In genomic region chrX:13968198-13968597, GRCh38 we compare ENCODE assay signal across 20 cellular contexts.
DNase-seq lines count a peak whose midpoint lies in the region; ATAC-seq and TF ChIP-seq lines count a peak whose summit lies in the region.
"Had no signal": no experiment of that assay in that cellular context is flagged by ENCODE, and none has a peak within 500 bp of the region (broad histone marks: within the 10 kb centered on the region; RNA-seq: fewer than 3 reads in every experiment).

No MANE protein-coding gene starts in this region.

- no peak overlapping the region for H3K27ac ChIP-seq in HEK293 (ENCODE audit: extremely low read depth, low read depth, low read length)

- no peak overlapping the region for H3K4me3 ChIP-seq in HEK293 (ENCODE audit: low read depth, low read length)

- no peaks in the 10 kb centered on the region for H3K4me1 ChIP-seq in HEK293 (ENCODE audit: control insufficient read depth, insufficient read depth, low read length)
- H3K4me1 ChIP-seq: BE2C had no signal

- POLR2A ChIA-PET in HEK293 (lab: Yijun Ruan, JAX), result no interaction called here

- CTCF ChIA-PET in HEK293 (lab: Yijun Ruan, JAX), result no interaction called here

- no peaks in the 10 kb centered on the region for H3K36me3 ChIP-seq in HEK293 (ENCODE audit: control insufficient read depth in 2 of 2, insufficient read depth in 1 of 2, low read length in 2 of 2)
- H3K36me3 ChIP-seq: BE2C had no signal

- H3K9me3 ChIP-seq in HEK293 (ENCODE audit: control insufficient read depth, insufficient read depth, low read depth, low read length), result no peaks in the 10 kb centered on the region; the same call in none of the 2 replicates
- H3K9me3 ChIP-seq: BE2C had no signal

- TF ChIP-seq CTCF in HEK293 (tag by site-specific recombination; IDR thresholded peaks at IDR 0.05), result no peak

- DNase-seq in NCI-H146 treated with DMSO at 0.1 percent for 48 hours (lab: John Stamatoyannopoulos, UW; ENCODE audit: unreplicated experiment) (peak; percentile 8), RPMI7951 (ENCODE audit: low read depth) (peak; percentile 1), renal cortical epithelial cell (ENCODE audit: low read depth) (peak; percentile 3), HUDEP-2 (lab: John Stamatoyannopoulos, UW; ENCODE audit: unreplicated experiment in 76 of 76) (no peak), hepatic stellate cell (ENCODE audit: low spot score) (no peak)
- DNase-seq: ACHN; BE2C; C1 segment of cervical spinal cord; CD4-positive, CD25-positive, alpha-beta regulatory T cell; CD8-positive, alpha-beta memory T cell; COR-L47; DMS 273 treated with DMSO at 0.1 percent for 48 hours; DMS53; DND-41; EL; GOT3; H7 had no signal

- ATAC-seq in SK-N-SH treated with all-trans-retinoic acid at 6 μM for 48 hours, result no peak
- ATAC-seq: HCT116 had no signal

TF ChIP-seq in HEK293, 187 proteins besides CTCF, POLR2A, EP300 and RAD21:
- peak; percentile 77 for TF ChIP-seq ZBTB20 (tag by site-specific recombination; IDR thresholded peaks at IDR 0.05)
- TF ChIP-seq TRIM28 (IDR thresholded peaks at IDR 0.05; ENCODE audit: borderline replicate concordance, low read length), result no peak

TF ChIP-seq in SK-N-SH treated with all-trans-retinoic acid at 6 μM for 48 hours, 23 proteins besides CTCF, POLR2A, EP300 and RAD21:
- TF ChIP-seq ZNF8 (CRISPR knock-in tag; IDR thresholded peaks at IDR 0.05), result no peak
- no peak for TF ChIP-seq GLIS3 (CRISPR knock-in tag; IDR thresholded peaks at IDR 0.05)
- no peak for TF ChIP-seq RARB (CRISPR knock-in tag; IDR thresholded peaks at IDR 0.05)
- TF ChIP-seq CREB5 (CRISPR knock-in tag; IDR thresholded peaks at IDR 0.05; ENCODE audit: low read depth), result no peak
- TF ChIP-seq ZNF70 (CRISPR knock-in tag; IDR thresholded peaks at IDR 0.05), result no peak
- TF ChIP-seq, protein P1, sequence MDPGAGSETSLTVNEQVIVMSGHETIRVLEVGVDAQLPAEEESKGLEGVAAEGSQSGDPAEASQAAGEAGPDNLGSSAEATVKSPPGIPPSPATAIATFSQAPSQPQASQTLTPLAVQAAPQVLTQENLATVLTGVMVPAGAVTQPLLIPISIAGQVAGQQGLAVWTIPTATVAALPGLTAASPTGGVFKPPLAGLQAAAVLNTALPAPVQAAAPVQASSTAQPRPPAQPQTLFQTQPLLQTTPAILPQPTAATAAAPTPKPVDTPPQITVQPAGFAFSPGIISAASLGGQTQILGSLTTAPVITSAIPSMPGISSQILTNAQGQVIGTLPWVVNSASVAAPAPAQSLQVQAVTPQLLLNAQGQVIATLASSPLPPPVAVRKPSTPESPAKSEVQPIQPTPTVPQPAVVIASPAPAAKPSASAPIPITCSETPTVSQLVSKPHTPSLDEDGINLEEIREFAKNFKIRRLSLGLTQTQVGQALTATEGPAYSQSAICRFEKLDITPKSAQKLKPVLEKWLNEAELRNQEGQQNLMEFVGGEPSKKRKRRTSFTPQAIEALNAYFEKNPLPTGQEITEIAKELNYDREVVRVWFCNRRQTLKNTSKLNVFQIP (CRISPR knock-in tag; IDR thresholded peaks at IDR 0.05; ENCODE audit: borderline replicate concordance, low read depth), result no peak
- no peak for TF ChIP-seq BACH2 (CRISPR knock-in tag; IDR thresholded peaks at IDR 0.05; ENCODE audit: borderline replicate concordance)
- no peak for TF ChIP-seq ZFP3 (CRISPR knock-in tag; IDR thresholded peaks at IDR 0.05)
- no peak for TF ChIP-seq OSR1 (CRISPR knock-in tag; IDR thresholded peaks at IDR 0.05)
- TF ChIP-seq SNAI2 (CRISPR knock-in tag; IDR thresholded peaks at IDR 0.05), result no peak
- TF ChIP-seq ISL1 (CRISPR knock-in tag; IDR thresholded peaks at IDR 0.05), result no peak
- TF ChIP-seq ZC3H10 (CRISPR knock-in tag; IDR thresholded peaks at IDR 0.05), result no peak
- no peak for TF ChIP-seq TCF4 (CRISPR knock-in tag; IDR thresholded peaks at IDR 0.05; ENCODE audit: borderline replicate concordance)
- TF ChIP-seq, protein P2, sequence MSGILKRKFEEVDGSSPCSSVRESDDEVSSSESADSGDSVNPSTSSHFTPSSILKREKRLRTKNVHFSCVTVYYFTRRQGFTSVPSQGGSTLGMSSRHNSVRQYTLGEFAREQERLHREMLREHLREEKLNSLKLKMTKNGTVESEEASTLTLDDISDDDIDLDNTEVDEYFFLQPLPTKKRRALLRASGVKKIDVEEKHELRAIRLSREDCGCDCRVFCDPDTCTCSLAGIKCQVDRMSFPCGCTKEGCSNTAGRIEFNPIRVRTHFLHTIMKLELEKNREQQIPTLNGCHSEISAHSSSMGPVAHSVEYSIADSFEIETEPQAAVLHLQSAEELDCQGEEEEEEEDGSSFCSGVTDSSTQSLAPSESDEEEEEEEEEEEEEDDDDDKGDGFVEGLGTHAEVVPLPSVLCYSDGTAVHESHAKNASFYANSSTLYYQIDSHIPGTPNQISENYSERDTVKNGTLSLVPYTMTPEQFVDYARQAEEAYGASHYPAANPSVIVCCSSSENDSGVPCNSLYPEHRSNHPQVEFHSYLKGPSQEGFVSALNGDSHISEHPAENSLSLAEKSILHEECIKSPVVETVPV (CRISPR knock-in tag; IDR thresholded peaks at IDR 0.05), result no peak
- TF ChIP-seq TOX (CRISPR knock-in tag; IDR thresholded peaks at IDR 0.05; ENCODE audit: borderline replicate concordance), result no peak

Comparison
In these comparisons a context has a peak if more than half of its experiments do, and no peak if none do; other contexts are left out.
1. DNase-seq: peak in NCI-H146 treated with DMSO at 0.1 percent for 48 hours (single experiment), RPMI7951 (single experiment) and renal cortical epithelial cell (single experiment); none in HUDEP-2 (0 of 76) and hepatic stellate cell (single experiment).